Comparison of ENCODE assay signal across 9 cellular contexts in genomic region chr16:75550211-75550662, GRCh38. TPM values are rescaled to one million over a fixed set of nuclear protein-coding genes. Genes with fewer than 3 reads are reported as not detected.
A peak's percentile ranks its signal among the peaks of the same experiment; 100 is the strongest.
DNase-seq lines count a peak whose midpoint lies in the region; ATAC-seq and TF ChIP-seq lines count a peak whose summit lies in the region.
"Had no signal": no experiment of that assay in that cellular context is flagged by ENCODE, and none has a peak within 500 bp of the region (broad histone marks: within the 10 kb centered on the region; RNA-seq: fewer than 3 reads in every experiment).

No MANE protein-coding gene starts in this region.

- no TSS peak for BruUV-seq in OCI-LY7 (replicated peaks; lab: Mats Ljungman, UMichigan)

- H3K36me3 ChIP-seq in OCI-LY7 (ENCODE audit: insufficient read depth, low read length) (no peaks in the 10 kb centered on the region), liver (ENCODE audit: control insufficient read depth in 4 of 4, insufficient read depth in 3 of 4, low read depth in 1 of 4, low read length in 3 of 4) (no peaks in the 10 kb centered on the region)

- H3K79me2 ChIP-seq in OCI-LY7 (ENCODE audit: insufficient read depth, low read depth, low read length): 0 out of 2 replicates have a peak, but pooled peaks cover 5% of the 10 kb centered on the region

- H3K27ac ChIP-seq in OCI-LY7 (ENCODE audit: low read depth, low read length, poor library complexity, severe bottlenecking): no peak overlapping the region
- H3K27ac ChIP-seq in liver (ENCODE audit: low read depth in 1 of 2, low read length in 2 of 2): no peak overlapping the region
- H3K27ac ChIP-seq in RWPE1: no peak overlapping the region

- H3K4me3 ChIP-seq in OCI-LY7 (ENCODE audit: low read depth, low read length, poor library complexity, severe bottlenecking) (no peak overlapping the region), liver (ENCODE audit: low read depth in 1 of 3, low read length in 3 of 3) (no peak overlapping the region)

- POLR2A ChIA-PET in OCI-LY7 (lab: Charles Lee) (interaction anchor here (0.6 to 2.7 kb wide), 4 partner anchors 15 to 104 kb away, joined by 3 to 7 read pairs (median 3); no protein-coding TSS in a partner anchor), RWPE1 (lab: Yijun Ruan, JAX; ENCODE audit: low non-redundant PET) (no interaction called here)

- intact Hi-C loops in OCI-LY7 (cut with micrococcal nuclease; ENCODE audit: unreplicated experiment): loop anchor here (2.0 kb wide), 1 partner anchor 79 kb away; no protein-coding TSS in a partner anchor

- peak in 12 of 14 donors; percentile 13 to 90 (median 60) for DNase-seq in C1 segment of cervical spinal cord (lab: John Stamatoyannopoulos, UW)
- DNase-seq in OCI-LY7 (ENCODE audit: low spot score): peak; percentile 54
- DNase-seq in chondrocyte (ENCODE audit: low spot score): no peak
- no peak for DNase-seq in RWPE1 (ENCODE audit: low spot score)
- no peak for DNase-seq in RKO (ENCODE audit: low spot score)

- H4K20me1 ChIP-seq in OCI-LY7 (ENCODE audit: insufficient read depth, low read length): no peaks in the 10 kb centered on the region

- H3K4me3 Mint-ChIP-seq in chondrocyte (ENCODE audit: unreplicated experiment): no peak overlapping the region
- H3K4me3 Mint-ChIP-seq: T-cell had no signal

- H3K27me3 ChIP-seq in liver (ENCODE audit: control insufficient read depth in 4 of 4, insufficient read depth in 4 of 4, low read length in 3 of 4): no peaks in the 10 kb centered on the region

- H3K36me3 Mint-ChIP-seq in chondrocyte (ENCODE audit: low read depth): no peaks in the 10 kb centered on the region
- H3K36me3 Mint-ChIP-seq: T-cell had no signal

- no peaks in the 10 kb centered on the region for H3K9me3 Mint-ChIP-seq in chondrocyte (ENCODE audit: low read depth)
- H3K9me3 Mint-ChIP-seq: T-cell had no signal

- no peak overlapping the region for H3K27ac Mint-ChIP-seq in chondrocyte (ENCODE audit: unreplicated experiment)
- H3K27ac Mint-ChIP-seq: T-cell had no signal

- TF ChIP-seq CTCF in OCI-LY7 (conservative IDR thresholded peaks at IDR 0.05; ENCODE audit: low read length) (peak; percentile 71), chondrocyte (IDR thresholded peaks at IDR 0.05) (peak; percentile 66), liver (IDR thresholded peaks at IDR 0.05; ENCODE audit: low read depth, low read length, missing input control) (peak; percentile 64), RWPE1 (conservative IDR thresholded peaks at IDR 0.05; ENCODE audit: low read depth) (no peak)

- peaks cover 5% of the 10 kb centered on the region for H3K4me1 Mint-ChIP-seq in chondrocyte (ENCODE audit: low read depth)

- H3K9me3 ChIP-seq in OCI-LY7 (ENCODE audit: low read length): no peaks in the 10 kb centered on the region
- no peaks in the 10 kb centered on the region for H3K9me3 ChIP-seq in liver (ENCODE audit: control insufficient read depth in 4 of 4, low read length in 3 of 4)

- H3K27me3 Mint-ChIP-seq in chondrocyte (ENCODE audit: low read depth): no peaks in the 10 kb centered on the region

- H3K9me2 ChIP-seq in OCI-LY7 (ENCODE audit: insufficient read depth, low read length): no peaks in the 10 kb centered on the region

- H3K9ac ChIP-seq in liver (ENCODE audit: low read depth in 1 of 2, low read length in 2 of 2): no peak overlapping the region

- CTCF ChIA-PET in OCI-LY7 (lab: Charles Lee; ENCODE audit: unreplicated experiment): no interaction called here
- CTCF ChIA-PET in RWPE1 (lab: Yijun Ruan, JAX): interaction anchor here (0.5 to 1.0 kb wide), 3 partner anchors 10 to 122 kb away, joined by 3 to 6 read pairs (median 3); no protein-coding TSS in a partner anchor

- TF ChIP-seq RAD21 in liver (IDR thresholded peaks at IDR 0.05): peak; percentile 87 to 91

- ATAC-seq in GM18519 (IDR thresholded peaks at IDR 0.05; ENCODE audit: low FRiP score, unreplicated experiment) (peak; percentile 61), HG02973 (IDR thresholded peaks at IDR 0.05; ENCODE audit: unreplicated experiment) (peak; percentile 66)

- WGBS in liver: 58% methylated on average over 7 of the region's 7 CpGs

- H3K4me2 ChIP-seq in OCI-LY7 (ENCODE audit: low read length): peak overlapping the region; percentile 5; the same call in 1 of the 2 replicates

- H3K4me1 ChIP-seq in OCI-LY7 (ENCODE audit: insufficient read depth, low read length, poor library complexity, severe bottlenecking) (peaks cover 15% of the 10 kb centered on the region), liver (ENCODE audit: control insufficient read depth in 4 of 4, insufficient read depth in 4 of 4, low read length in 3 of 4) (peaks cover 0 to 9% (median 3%) of the 10 kb centered on the region in 4 donors)

- H2AFZ ChIP-seq in OCI-LY7 (ENCODE audit: low read length): no peak overlapping the region

TF ChIP-seq in liver, 16 proteins besides CTCF, POLR2A, EP300 and RAD21:
- TF ChIP-seq ATF3 (IDR thresholded peaks at IDR 0.05): no peak
- no peak for TF ChIP-seq YY1 (IDR thresholded peaks at IDR 0.05)
- TF ChIP-seq SP1 (IDR thresholded peaks at IDR 0.05): no peak
- TF ChIP-seq ZBTB33 (IDR thresholded peaks at IDR 0.05): no peak
- TF ChIP-seq REST (IDR thresholded peaks at IDR 0.05): no peak
- TF ChIP-seq RXRA (IDR thresholded peaks at IDR 0.05): no peak
- no peak for TF ChIP-seq FOXA1 (IDR thresholded peaks at IDR 0.05)

RNA-seq across cellular contexts. Expression of gene TMEM231, which starts 5.8 kb away (rescaled TPM):
- total RNA-seq in OCI-LY7 (2014; rRNA removed; shearing (Covaris generic)): 5.6 and 6.9 TPM in 2 replicates
- total RNA-seq in OCI-LY7 (2022): 6.6 and 10.0 TPM in 2 replicates
- total RNA-seq in chondrocyte: 7.1 to 12.4 TPM (median 7.4 TPM) in 3 replicates
- 1 to 10 TPM; 2.0 to 2.1 TPM for total RNA-seq in liver
- 1 to 10 TPM in 1 of 2 donors, under 1 TPM in 1; 0.60 to 1.9 TPM for polyA plus RNA-seq in liver

RNA-seq across cellular contexts. Expression of gene CHST5, which starts 14.3 kb away (rescaled TPM):
- 0.19 and 0.54 TPM in 2 replicates for total RNA-seq in OCI-LY7 (2014; rRNA removed; shearing (Covaris generic))
- total RNA-seq in OCI-LY7 (2022): 0.10 and 0.89 TPM in 2 replicates
- 0.07 to 0.17 TPM (median 0.10 TPM) in 3 replicates for total RNA-seq in chondrocyte
- not detected for total RNA-seq in liver
- polyA plus RNA-seq in liver: not detected

RNA-seq across cellular contexts. Expression of gene GABARAPL2, which starts 15.9 kb away (rescaled TPM):
- total RNA-seq in OCI-LY7 (2014; rRNA removed; shearing (Covaris generic)): 37.0 and 57.7 TPM in 2 replicates
- total RNA-seq in OCI-LY7 (2022) (91.6 and 93.5 TPM in 2 replicates), chondrocyte (58.6 to 99.0 TPM (median 64.5 TPM) in 3 replicates), liver (10 to 100 TPM; 26.5 to 56.9 TPM)
- 100 to 1,000 TPM in 1 of 2 donors, 10 to 100 TPM in 1; 66.1 to 123 TPM for polyA plus RNA-seq in liver

RNA-seq across cellular contexts. Expression of gene CHST6, which starts 55.0 kb away (rescaled TPM):
- 0.06 TPM in 1 of 2 replicates, not detected in the other for total RNA-seq in OCI-LY7 (2014; rRNA removed; shearing (Covaris generic))
- 0.13 TPM in 1 of 2 replicates, not detected in the other for total RNA-seq in OCI-LY7 (2022)
- total RNA-seq in chondrocyte: 6.3 to 7.1 TPM (median 6.7 TPM) in 3 replicates
- total RNA-seq in liver: under 1 TPM; under 0.01 to 0.17 TPM
- polyA plus RNA-seq in liver: not detected

Comparison
In these comparisons a context has a peak if more than half of its experiments do, and no peak if none do; other contexts are left out.
1. DNase-seq: peak in C1 segment of cervical spinal cord (12 of 14) and OCI-LY7 (single experiment); none in chondrocyte (single experiment), RWPE1 (single experiment) and RKO (single experiment).